1 cellular context compared by ENCODE assay signal in the genomic region with DNA sequence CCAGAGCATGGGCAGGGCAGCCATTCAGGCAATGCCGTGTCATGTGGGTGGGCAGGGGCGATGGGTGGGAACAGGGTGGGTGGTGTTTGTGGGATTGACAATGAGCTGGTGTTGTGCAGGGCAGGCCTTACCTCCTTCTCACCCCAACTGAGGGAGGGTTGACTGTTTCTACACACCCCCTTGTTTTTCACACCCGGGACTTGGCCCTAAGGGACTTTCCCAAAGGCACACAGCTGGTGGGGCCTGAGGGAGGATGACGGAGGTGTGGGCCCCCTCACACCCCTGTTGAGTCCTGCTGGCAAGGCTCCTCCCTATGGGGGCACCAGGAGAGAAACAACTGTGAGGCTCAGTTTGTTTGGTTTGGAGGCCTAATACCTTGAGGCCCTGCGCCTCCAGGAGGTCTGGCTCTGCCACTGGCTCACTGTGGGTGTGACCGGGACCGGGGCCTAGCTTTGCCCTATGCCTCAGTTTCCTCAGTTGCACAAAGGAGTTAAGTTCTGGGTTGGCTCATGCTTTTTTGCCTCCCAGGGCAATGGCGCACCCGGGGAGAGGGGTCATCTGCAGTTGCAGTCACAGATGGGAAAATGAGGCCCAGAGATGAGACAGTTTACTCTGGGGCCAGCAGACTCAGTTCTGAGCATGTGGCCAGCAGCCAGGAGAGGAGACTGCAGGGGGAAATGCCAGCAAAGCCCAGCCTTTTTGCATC.
TF ChIP-seq lines count a peak whose summit lies in the region.

No MANE protein-coding gene starts in this region.

TF ChIP-seq in H1, 55 proteins besides CTCF, POLR2A, EP300 and RAD21 (continued from another document):
- TF ChIP-seq CBX8 (IDR thresholded peaks at IDR 0.05; ENCODE audit: borderline replicate concordance, low read depth, low read length) (no peak), JUND (IDR thresholded peaks at IDR 0.05; ENCODE audit: low read length) (no peak), CREB1 (IDR thresholded peaks at IDR 0.05) (no peak), HDAC6 (IDR thresholded peaks at IDR 0.05; ENCODE audit: low read depth, low read length) (no peak), GTF2F1 (IDR thresholded peaks at IDR 0.05; ENCODE audit: borderline replicate concordance, low read depth, low read length) (no peak), BACH1 (IDR thresholded peaks at IDR 0.05; ENCODE audit: low read length) (no peak), SRF (IDR thresholded peaks at IDR 0.05; ENCODE audit: low read depth, low read length) (no peak), POU5F1 (IDR thresholded peaks at IDR 0.05; ENCODE audit: low read depth, low read length) (no peak), SP4 (IDR thresholded peaks at IDR 0.05; ENCODE audit: low read length) (no peak), SUZ12 (IDR thresholded peaks at IDR 0.05; ENCODE audit: low read length) (no peak), SIX5 (IDR thresholded peaks at IDR 0.05; ENCODE audit: low read depth, low read length) (no peak), TEAD4 (IDR thresholded peaks at IDR 0.05; ENCODE audit: low read depth, low read length) (no peak)
- TF ChIP-seq, protein P1, sequence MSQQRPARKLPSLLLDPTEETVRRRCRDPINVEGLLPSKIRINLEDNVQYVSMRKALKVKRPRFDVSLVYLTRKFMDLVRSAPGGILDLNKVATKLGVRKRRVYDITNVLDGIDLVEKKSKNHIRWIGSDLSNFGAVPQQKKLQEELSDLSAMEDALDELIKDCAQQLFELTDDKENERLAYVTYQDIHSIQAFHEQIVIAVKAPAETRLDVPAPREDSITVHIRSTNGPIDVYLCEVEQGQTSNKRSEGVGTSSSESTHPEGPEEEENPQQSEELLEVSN (IDR thresholded peaks at IDR 0.05) = no peak
